8 cellular contexts compared by ENCODE assay signal in the genomic region with DNA sequence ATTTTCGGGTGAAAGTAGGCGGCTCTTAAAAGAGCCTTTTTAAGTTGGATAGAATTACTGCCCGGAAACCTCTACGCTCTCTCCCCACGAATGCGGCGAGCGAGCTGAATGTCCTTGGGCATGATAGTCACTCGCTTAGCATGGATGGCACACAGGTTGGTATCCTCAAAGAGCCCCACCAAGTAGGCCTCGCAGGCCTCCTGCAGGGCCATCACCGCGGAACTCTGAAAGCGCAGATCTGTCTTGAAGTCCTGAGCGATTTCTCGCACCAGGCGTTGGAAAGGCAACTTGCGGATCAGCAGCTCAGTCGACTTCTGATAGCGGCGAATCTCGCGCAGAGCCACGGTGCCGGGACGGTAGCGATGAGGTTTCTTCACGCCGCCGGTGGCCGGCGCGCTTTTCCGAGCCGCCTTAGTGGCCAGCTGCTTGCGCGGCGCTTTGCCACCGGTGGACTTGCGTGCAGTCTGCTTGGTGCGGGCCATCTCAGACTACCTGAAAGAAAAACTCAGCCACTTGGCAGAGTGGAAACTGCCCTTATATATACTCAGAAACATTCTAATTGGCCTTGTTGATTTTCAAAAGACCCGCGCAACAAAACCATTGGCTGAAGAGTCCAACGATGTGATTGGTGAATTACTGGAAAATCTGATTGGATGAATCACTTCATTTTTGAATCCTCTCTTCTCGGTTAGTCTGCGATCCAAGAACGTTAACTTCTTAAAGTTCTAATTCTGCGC.
DNase-seq lines count a peak whose midpoint lies in the region; ATAC-seq and TF ChIP-seq lines count a peak whose summit lies in the region.

No MANE protein-coding gene starts in this region.

- H3K27me3 ChIP-seq in iPS-20b (ENCODE audit: insufficient read depth, low read length) (no peaks in the 10 kb centered on the region), smooth muscle cell (ENCODE audit: low read depth) (no peaks in the 10 kb centered on the region)

- H3K36me3 ChIP-seq in iPS-20b (ENCODE audit: insufficient read depth, low read depth, low read length) (no peaks in the 10 kb centered on the region), smooth muscle cell (ENCODE audit: low read depth) (no peaks in the 10 kb centered on the region)

- peak; percentile 38 for ATAC-seq in GM21723 (IDR thresholded peaks at IDR 0.05; ENCODE audit: unreplicated experiment)

- peak overlapping the region; percentile 98 for H3K9ac ChIP-seq in iPS-20b (ENCODE audit: low read depth, low read length)
- peak overlapping the region; percentile 28 for H3K9ac ChIP-seq in smooth muscle cell (ENCODE audit: low read depth)

- no peaks in the 10 kb centered on the region for H4K20me1 ChIP-seq in smooth muscle cell (ENCODE audit: low read depth)

- TF ChIP-seq CTCF in smooth muscle cell (IDR thresholded peaks at IDR 0.05; ENCODE audit: borderline replicate concordance, insufficient read depth, poor library complexity, severe bottlenecking) = no peak

- H3K27ac ChIP-seq in iPS-20b (ENCODE audit: low read length) (peak overlapping the region; percentile 96), smooth muscle cell (ENCODE audit: low read depth) (peak overlapping the region; percentile 60)

- H3F3A ChIP-seq in smooth muscle cell (ENCODE audit: low read depth) = peaks cover 9% of the 10 kb centered on the region

- H2AFZ ChIP-seq in smooth muscle cell (ENCODE audit: low read depth) = peak overlapping the region; percentile 99

- H3K4me1 ChIP-seq in iPS-20b (ENCODE audit: insufficient read depth, low read length) = peaks cover 16% of the 10 kb centered on the region
- peaks cover 9% of the 10 kb centered on the region for H3K4me1 ChIP-seq in smooth muscle cell (ENCODE audit: low read depth)

- 2% methylated on average over 45 of the region's 47 CpGs for WGBS in smooth muscle cell (ENCODE audit: low lambda C conversion rate)

- DNase-seq in DMS53 treated with DMSO at 0.1 percent for 48 hours (lab: John Stamatoyannopoulos, UW; ENCODE audit: unreplicated experiment) (peak; percentile 48), NCI-H1092 (lab: John Stamatoyannopoulos, UW) (peak; percentile 53), UCSD-AML1 (lab: John Stamatoyannopoulos, UW; ENCODE audit: unreplicated experiment) (peak; percentile 59), brain pericyte (ENCODE audit: low read depth, low spot score) (peak; percentile 54), smooth muscle cell (lab: John Stamatoyannopoulos, UW; ENCODE audit: unreplicated experiment) (no peak), DMS 273 (lab: John Stamatoyannopoulos, UW; ENCODE audit: unreplicated experiment) (no peak)

- H3K9me3 ChIP-seq in iPS-20b (ENCODE audit: insufficient read depth, low read depth, low read length) = no peaks in the 10 kb centered on the region
- no peaks in the 10 kb centered on the region for H3K9me3 ChIP-seq in smooth muscle cell (replicated peaks; ENCODE audit: low read depth)

- H3K4me2 ChIP-seq in smooth muscle cell = peak overlapping the region; percentile 94

- no peaks in the 10 kb centered on the region for H3K79me2 ChIP-seq in smooth muscle cell (ENCODE audit: low read depth)

- H3K4me3 ChIP-seq in iPS-20b (ENCODE audit: low read length) (peak overlapping the region; percentile 93), smooth muscle cell (peak overlapping the region; percentile 76)

Comparison
In these comparisons a context has a peak if more than half of its experiments do, and no peak if none do; other contexts are left out.
1. DNase-seq: peak in DMS53 treated with DMSO at 0.1 percent for 48 hours (single experiment), NCI-H1092 (single experiment), UCSD-AML1 (single experiment) and brain pericyte (single experiment); none in smooth muscle cell (single experiment) and DMS 273 (single experiment).